17 cellular contexts compared by ENCODE assay signal in genomic region chrX:39724544-39724943, GRCh38.
DNase-seq lines count a peak whose midpoint lies in the region; ATAC-seq and TF ChIP-seq lines count a peak whose summit lies in the region.
"Had no signal": no experiment of that assay in that cellular context is flagged by ENCODE, and none has a peak within 500 bp of the region (broad histone marks: within the 10 kb centered on the region; RNA-seq: fewer than 3 reads in every experiment).

No MANE protein-coding gene starts in this region.

- no peaks in the 10 kb centered on the region for H3K9me2 ChIP-seq in MM.1S (replicated peaks; ENCODE audit: insufficient read depth, low read length)

- peaks cover 14% of the 10 kb centered on the region for H3K27me3 Mint-ChIP-seq in activated naive CD8-positive, alpha-beta T cell treated with anti-CD3 and anti-CD28 coated beads, Interleukin-2, amount 10 ng/mL, durations not matched to agents 7 days and 5 days
- H3K27me3 Mint-ChIP-seq in activated naive CD8-positive, alpha-beta T cell treated with anti-CD3 and anti-CD28 coated beads for 36 hours, result no peaks in the 10 kb centered on the region
- H3K27me3 Mint-ChIP-seq in central memory CD8-positive, alpha-beta T cell, result peaks cover 21% of the 10 kb centered on the region
- H3K27me3 Mint-ChIP-seq: activated CD4-positive, alpha-beta memory T cell treated with anti-CD3 and anti-CD28 coated beads for 36 hours had no signal

- H3K4me2 ChIP-seq in MM.1S (ENCODE audit: low read depth, low read length), result no peak overlapping the region

- no peak for TF ChIP-seq CTCF in MM.1S (IDR thresholded peaks at IDR 0.05; ENCODE audit: low read length)

- H3K9me3 ChIP-seq in MM.1S (replicated peaks; ENCODE audit: insufficient read depth, low read length), result no peaks in the 10 kb centered on the region
- H3K9me3 ChIP-seq: left ventricle myocardium inferior, prostate gland, tibial nerve had no signal

- POLR2A ChIA-PET in activated naive CD8-positive, alpha-beta T cell treated with anti-CD3 and anti-CD28 coated beads, Interleukin-2, amount 10 ng/mL, durations not matched to agents 7 days and 5 days (lab: Charles Lee), result no interaction called here

- peaks cover 2% of the 10 kb centered on the region for H3K9me3 Mint-ChIP-seq in activated naive CD8-positive, alpha-beta T cell treated with anti-CD3 and anti-CD28 coated beads, Interleukin-2, amount 10 ng/mL, durations not matched to agents 7 days and 5 days
- H3K9me3 Mint-ChIP-seq in activated naive CD8-positive, alpha-beta T cell treated with anti-CD3 and anti-CD28 coated beads for 36 hours, result no peaks in the 10 kb centered on the region
- no peaks in the 10 kb centered on the region for H3K9me3 Mint-ChIP-seq in central memory CD8-positive, alpha-beta T cell
- H3K9me3 Mint-ChIP-seq: activated CD4-positive, alpha-beta memory T cell treated with anti-CD3 and anti-CD28 coated beads for 36 hours; dendritic cell treated with granulocyte-macrophage colony-stimulating factor and Interleukin-4, amounts not matched to agents 40 ng/mL and 50 ng/mL, for 4 days had no signal

- no peaks in the 10 kb centered on the region for H3K4me1 ChIP-seq in MM.1S (ENCODE audit: low read length)
- H3K4me1 ChIP-seq: breast epithelium, prostate gland had no signal

- no peaks in the 10 kb centered on the region for H3K27me3 ChIP-seq in MM.1S (replicated peaks; ENCODE audit: insufficient read depth, low read length)
- H3K27me3 ChIP-seq: tibial nerve had no signal

- peaks cover 5% of the 10 kb centered on the region for H3K4me1 Mint-ChIP-seq in activated naive CD8-positive, alpha-beta T cell treated with anti-CD3 and anti-CD28 coated beads, Interleukin-2, amount 10 ng/mL, durations not matched to agents 7 days and 5 days
- H3K4me1 Mint-ChIP-seq in activated naive CD8-positive, alpha-beta T cell treated with anti-CD3 and anti-CD28 coated beads for 36 hours, result peaks cover 3% of the 10 kb centered on the region
- no peaks in the 10 kb centered on the region for H3K4me1 Mint-ChIP-seq in central memory CD8-positive, alpha-beta T cell

- no peaks in the 10 kb centered on the region for H3K36me3 ChIP-seq in MM.1S (replicated peaks; ENCODE audit: insufficient read depth, low read length)
- H3K36me3 ChIP-seq: breast epithelium, left ventricle myocardium inferior, prostate gland, tibial nerve had no signal

- H3K4me3 Mint-ChIP-seq in activated naive CD8-positive, alpha-beta T cell treated with anti-CD3 and anti-CD28 coated beads, Interleukin-2, amount 10 ng/mL, durations not matched to agents 7 days and 5 days, result no peak overlapping the region
- no peak overlapping the region for H3K4me3 Mint-ChIP-seq in activated naive CD8-positive, alpha-beta T cell treated with anti-CD3 and anti-CD28 coated beads for 36 hours
- no peak overlapping the region for H3K4me3 Mint-ChIP-seq in central memory CD8-positive, alpha-beta T cell
- H3K4me3 Mint-ChIP-seq: activated CD4-positive, alpha-beta memory T cell treated with anti-CD3 and anti-CD28 coated beads for 36 hours; dendritic cell treated with granulocyte-macrophage colony-stimulating factor and Interleukin-4, amounts not matched to agents 40 ng/mL and 50 ng/mL, for 4 days had no signal

- H3K79me2 ChIP-seq in MM.1S (ENCODE audit: low read length), result no peaks in the 10 kb centered on the region

- in situ Hi-C loops in KBM-7 (cut with MboI; ENCODE audit: low pct_unique_long_range_greater_than_20kb, low sequenced_read_pairs), result no loop called here

- H3K36me3 Mint-ChIP-seq in activated naive CD8-positive, alpha-beta T cell treated with anti-CD3 and anti-CD28 coated beads, Interleukin-2, amount 10 ng/mL, durations not matched to agents 7 days and 5 days, result peaks cover 2% of the 10 kb centered on the region
- H3K36me3 Mint-ChIP-seq in activated naive CD8-positive, alpha-beta T cell treated with anti-CD3 and anti-CD28 coated beads for 36 hours, result no peaks in the 10 kb centered on the region
- no peaks in the 10 kb centered on the region for H3K36me3 Mint-ChIP-seq in central memory CD8-positive, alpha-beta T cell (ENCODE audit: insufficient read depth)
- H3K36me3 Mint-ChIP-seq: activated CD4-positive, alpha-beta memory T cell treated with anti-CD3 and anti-CD28 coated beads for 36 hours had no signal

- no peaks in the 10 kb centered on the region for H3F3A ChIP-seq in MM.1S (ENCODE audit: insufficient read depth, low read length)

- peak; percentile 92 for ATAC-seq in activated naive CD8-positive, alpha-beta T cell treated with anti-CD3 and anti-CD28 coated beads, Interleukin-2, amount 10 ng/mL, durations not matched to agents 7 days and 5 days (ENCODE audit: low read depth)
- ATAC-seq in central memory CD8-positive, alpha-beta T cell (replicated peaks; ENCODE audit: extremely low read depth, poor library complexity, severe bottlenecking), result peak; percentile 73
- ATAC-seq in GM21367 (IDR thresholded peaks at IDR 0.05; ENCODE audit: unreplicated experiment) (no peak), GM21619 (IDR thresholded peaks at IDR 0.05; ENCODE audit: unreplicated experiment) (no peak)

- H3K27ac ChIP-seq in MM.1S (ENCODE audit: low read length), result no peak overlapping the region
- H3K27ac ChIP-seq: breast epithelium, left ventricle myocardium inferior, prostate gland, tibial nerve had no signal

- no peak overlapping the region for H3K4me3 ChIP-seq in MM.1S (ENCODE audit: low read length)
- H3K4me3 ChIP-seq: breast epithelium, left ventricle myocardium inferior, prostate gland, tibial nerve had no signal

- H3K27ac Mint-ChIP-seq in activated naive CD8-positive, alpha-beta T cell treated with anti-CD3 and anti-CD28 coated beads, Interleukin-2, amount 10 ng/mL, durations not matched to agents 7 days and 5 days, result no peak overlapping the region
- H3K27ac Mint-ChIP-seq in activated naive CD8-positive, alpha-beta T cell treated with anti-CD3 and anti-CD28 coated beads for 36 hours, result no peak overlapping the region
- H3K27ac Mint-ChIP-seq in central memory CD8-positive, alpha-beta T cell (ENCODE audit: low read depth), result no peak overlapping the region
- H3K27ac Mint-ChIP-seq: activated CD4-positive, alpha-beta memory T cell treated with anti-CD3 and anti-CD28 coated beads for 36 hours; dendritic cell treated with granulocyte-macrophage colony-stimulating factor and Interleukin-4, amounts not matched to agents 40 ng/mL and 50 ng/mL, for 4 days had no signal

- no peaks in the 10 kb centered on the region for H4K20me1 ChIP-seq in MM.1S (ENCODE audit: insufficient read depth, low read length)

- no peak for DNase-seq in activated naive CD8-positive, alpha-beta T cell treated with anti-CD3 and anti-CD28 coated beads, Interleukin-2, amount 10 ng/mL, durations not matched to agents 7 days and 5 days
- DNase-seq in activated naive CD8-positive, alpha-beta T cell treated with anti-CD3 and anti-CD28 coated beads for 36 hours, result no peak
- DNase-seq in KBM-7 (peak; percentile 65), MM.1S (no peak)
- peak in 1 of 2 donors; percentile 9 for DNase-seq in central memory CD8-positive, alpha-beta T cell (ENCODE audit: low spot score in 2 of 2)
- DNase-seq: activated CD4-positive, alpha-beta memory T cell treated with anti-CD3 and anti-CD28 coated beads for 36 hours; COR-L47; left ventricle myocardium inferior; NCI-H1417; NCI-H510A treated with DMSO at 0.1 percent for 48 hours; stimulated activated naive CD4-positive, alpha-beta T cell treated with Interleukin-2 at 50 U/mL for 16 hours had no signal

- H3K9ac ChIP-seq in MM.1S (ENCODE audit: low read length), result no peak overlapping the region

- no peak overlapping the region for H2AFZ ChIP-seq in MM.1S (ENCODE audit: low read length)

Comparison
In these comparisons a context has a peak if more than half of its experiments do, and no peak if none do; other contexts are left out.
1. ATAC-seq: peak in activated naive CD8-positive, alpha-beta T cell treated with anti-CD3 and anti-CD28 coated beads, Interleukin-2, amount 10 ng/mL, durations not matched to agents 7 days and 5 days (single experiment) and central memory CD8-positive, alpha-beta T cell (single experiment); none in GM21367 (single experiment) and GM21619 (single experiment).